Comparison of ENCODE assay signal across 8 cellular contexts in genomic region chr9:37465249-37466036, GRCh38. TPM values are rescaled to one million over a fixed set of nuclear protein-coding genes. Genes with fewer than 3 reads are reported as not detected.
DNase-seq lines count a peak whose midpoint lies in the region; ATAC-seq and TF ChIP-seq lines count a peak whose summit lies in the region.

ZBTB5 (minus strand) TSS chr9:37465450; CDS start chr9:37442551, 22,899 bp downstream.

- peak; percentile 85 for ATAC-seq in HG02938 (IDR thresholded peaks at IDR 0.05; ENCODE audit: unreplicated experiment)
- ATAC-seq in right cardiac atrium: peak; percentile 93 to 95

- H3K4me3 ChIP-seq in right cardiac atrium (ENCODE audit: low read length) (peak within 1 kb of the TSS; percentile 66), vagina (peak within 1 kb of the TSS; percentile 85 to 99)

- under 1% methylated on average over 51 of the region's 52 CpGs for WGBS in right cardiac atrium

- H3K27ac ChIP-seq in right cardiac atrium (ENCODE audit: low read length) (peak within 1 kb of the TSS; percentile 97), vagina (peak within 1 kb of the TSS; percentile 97)

- H3K36me3 ChIP-seq in vagina: no peaks in the 10 kb centered on the region

- TF ChIP-seq POLR2A in GM15510 (IDR thresholded peaks at IDR 0.05; ENCODE audit: borderline replicate concordance, extremely low read depth, insufficient read length): peak; percentile 66
- TF ChIP-seq POLR2A in vagina (IDR thresholded peaks at IDR 0.05): peak in 1 of 2 donors; percentile 76

- intact Hi-C loops in right cardiac atrium (cut with DNase I) (loop anchor here in 2 of 4 donors (2.0 to 10.0 kb wide), 2 partner anchors 43 to 51 kb away; partner anchors contain the start of gene GRHPR (in 1 of the 2)), vagina (cut with DNase I) (no loop called here)

- H3K4me1 ChIP-seq in right cardiac atrium (ENCODE audit: control insufficient read depth, insufficient read depth, low read length) (peaks cover 3% of the 10 kb centered on the region), vagina (peaks cover 48% of the 10 kb centered on the region)

- DNase-seq in NCI-H187 (lab: John Stamatoyannopoulos, UW): peak; percentile 94 to 98
- peak; percentile 98 to 100 (median 99) for DNase-seq in T-helper 2 cell
- DNase-seq in anterior cingulate cortex (lab: John Stamatoyannopoulos, UW): peak; percentile 93 to 100 (median 99)
- DNase-seq in right cardiac atrium: peak; percentile 99
- DNase-seq in pulmonary artery endothelial cell (ENCODE audit: low read depth, low spot score): peak; percentile 99
- peak; percentile 99 to 100 for DNase-seq in vagina (ENCODE audit: extremely low spot score in 2 of 2)

- no peaks in the 10 kb centered on the region for H3K9me3 ChIP-seq in right cardiac atrium (ENCODE audit: control insufficient read depth, low read length)
- no peaks in the 10 kb centered on the region for H3K9me3 ChIP-seq in vagina

- no peak for TF ChIP-seq CTCF in vagina (IDR thresholded peaks at IDR 0.05)

- no peaks in the 10 kb centered on the region for H3K27me3 ChIP-seq in right cardiac atrium (ENCODE audit: control insufficient read depth, insufficient read depth)
- no peaks in the 10 kb centered on the region for H3K27me3 ChIP-seq in vagina

RNA-seq across cellular contexts. Expression of gene ZBTB5, which starts in this region (rescaled TPM):
- total RNA-seq in right cardiac atrium (1 to 10 TPM; 6.8 to 9.1 (median 7.3) TPM), pulmonary artery endothelial cell (7.5 and 11.5 TPM in 2 replicates), vagina (17.9 TPM)
- polyA plus RNA-seq in right cardiac atrium: 3.8 TPM

Comparison
In these comparisons a context has a peak if more than half of its experiments do, and no peak if none do; other contexts are left out.
1. Peak in every context shown above with its lines: DNase-seq, ATAC-seq, H3K4me3 ChIP-seq and H3K27ac ChIP-seq.